26 cellular contexts compared by ENCODE assay signal in genomic region chr5:142896325-142897007, GRCh38.
A peak's percentile ranks its signal among the peaks of the same experiment; 100 is the strongest.
DNase-seq lines count a peak whose midpoint lies in the region; ATAC-seq and TF ChIP-seq lines count a peak whose summit lies in the region.
"Had no signal": no experiment of that assay in that cellular context is flagged by ENCODE, and none has a peak within 500 bp of the region (broad histone marks: within the 10 kb centered on the region; RNA-seq: fewer than 3 reads in every experiment).

No MANE protein-coding gene starts in this region.

- H3K79me1 ChIP-seq in H9 (ENCODE audit: insufficient read depth, low read depth, low read length, poor library complexity, severe bottlenecking) (no peaks in the 10 kb centered on the region), trophoblast cell (ENCODE audit: low read length) (peaks cover 7% of the 10 kb centered on the region)

- no peak overlapping the region for H3T11ph ChIP-seq in H9 (ENCODE audit: low read length)

- in situ Hi-C loops in Panc1 (cut with HindIII; ENCODE audit: low pct_unique_long_range_greater_than_20kb, low sequenced_read_pairs), result no loop called here

- peaks cover 1 to 12% (median 8%) of the 10 kb centered on the region in 3 experiments; a peak in 5 of 7 replicates for H3K36me3 Mint-ChIP-seq in H9 (ENCODE audit: insufficient read depth in 1 of 3, low read depth in 3 of 3)

- H3K27me3 ChIP-seq in H9 (ENCODE audit: insufficient read depth, low read length) (no peaks in the 10 kb centered on the region), Panc1 (ENCODE audit: control insufficient read depth, insufficient read depth, low read length) (no peaks in the 10 kb centered on the region), trophoblast cell (ENCODE audit: insufficient read depth, low read length) (no peaks in the 10 kb centered on the region)
- H3K27me3 ChIP-seq: body of pancreas, heart left ventricle, left lung, MG63, neutrophil had no signal

- H3K79me2 ChIP-seq in H9 (ENCODE audit: insufficient read depth, low read length) (no peaks in the 10 kb centered on the region), trophoblast cell (ENCODE audit: control insufficient read depth, insufficient read depth, low read length, poor library complexity) (no peaks in the 10 kb centered on the region)

- H3K4me2 ChIP-seq in H9 (ENCODE audit: insufficient read depth, insufficient read length, low read length) (no peak overlapping the region), trophoblast cell (ENCODE audit: low read length) (no peak overlapping the region)

- H3K23ac ChIP-seq in H9 (ENCODE audit: insufficient read length, low read depth, low read length), result no peak overlapping the region
- H3K23ac ChIP-seq in trophoblast cell (ENCODE audit: low read length), result no peak overlapping the region

- intact Hi-C loops in Panc1 (cut with micrococcal nuclease; ENCODE audit: unreplicated experiment), result no loop called here

- no peak overlapping the region for H3K4me3 Mint-ChIP-seq in H9
- H3K4me3 Mint-ChIP-seq: activated CD4-positive, alpha-beta T cell treated with anti-CD3 and anti-CD28 coated beads, Interleukin-2, amount 10 ng/mL, durations not matched to agents 7 days and 5 days; activated T-cell treated with anti-CD3 and anti-CD28 coated beads, Interleukin-2, amount 50 U/mL, for 72 hours had no signal

- no peak overlapping the region for H4K8ac ChIP-seq in H9 (replicated peaks; ENCODE audit: insufficient read length, low read depth, low read length)
- H4K8ac ChIP-seq in trophoblast cell (ENCODE audit: low read depth, low read length), result no peak overlapping the region

- H2BK20ac ChIP-seq in H9 (ENCODE audit: low read depth, low read length, poor library complexity, severe bottlenecking), result no peak overlapping the region

- ATAC-seq in Panc1, result peak; percentile 64
- no peak for ATAC-seq in GM19324 (IDR thresholded peaks at IDR 0.05; ENCODE audit: low FRiP score, unreplicated experiment)
- ATAC-seq: activated T-cell treated with anti-CD3 and anti-CD28 coated beads, Interleukin-2, amount 50 U/mL, for 72 hours; body of pancreas; heart left ventricle; left lung had no signal

- peak overlapping the region; percentile 92 to 95 (median 93) for H3K27ac Mint-ChIP-seq in H9
- H3K27ac Mint-ChIP-seq: activated CD4-positive, alpha-beta T cell treated with anti-CD3 and anti-CD28 coated beads, Interleukin-2, amount 10 ng/mL, durations not matched to agents 7 days and 5 days; activated T-cell treated with anti-CD3 and anti-CD28 coated beads, Interleukin-2, amount 50 U/mL, for 72 hours had no signal

- H3K9ac ChIP-seq in H9 (ENCODE audit: extremely low read depth, insufficient read length, low read length) (no peak overlapping the region), trophoblast cell (ENCODE audit: low read length) (no peak overlapping the region)

- H2AFZ ChIP-seq in H9 (ENCODE audit: low read length), result no peak overlapping the region
- no peak overlapping the region for H2AFZ ChIP-seq in trophoblast cell (ENCODE audit: insufficient read depth, low read length, poor library complexity)

- peaks cover 2% of the 10 kb centered on the region; the same call in 1 of the 2 replicates for H3K36me3 ChIP-seq in Panc1 (ENCODE audit: control insufficient read depth, insufficient read depth, low read length)
- no peaks in the 10 kb centered on the region for H3K36me3 ChIP-seq in trophoblast cell (ENCODE audit: control insufficient read depth in 1 of 2, insufficient read depth in 2 of 2, low read length in 2 of 2)
- H3K36me3 ChIP-seq: MG63, WERI-Rb-1 had no signal

- no peak overlapping the region for H3K56ac ChIP-seq in H9 (ENCODE audit: insufficient read length, low read depth, low read length)

- no peak overlapping the region for H2AK5ac ChIP-seq in H9 (ENCODE audit: insufficient read length, low read length)
- H2AK5ac ChIP-seq in trophoblast cell (ENCODE audit: low read length), result no peak overlapping the region

- no peak overlapping the region for H3K18ac ChIP-seq in H9 (ENCODE audit: insufficient read length, low read depth, low read length)
- no peak overlapping the region for H3K18ac ChIP-seq in trophoblast cell (ENCODE audit: low read length)

- H3K4me3 ChIP-seq in Panc1 (ENCODE audit: low read depth in 2 of 2, low read length in 2 of 2), result no peak overlapping the region
- no peak overlapping the region for H3K4me3 ChIP-seq in trophoblast cell (ENCODE audit: low read depth, low read length)
- H3K4me3 ChIP-seq: body of pancreas, heart left ventricle, left lung, MG63, SK-N-MC had no signal

- H3K27ac ChIP-seq in H9 (ENCODE audit: insufficient read length, low read depth, low read length) (peak overlapping the region; percentile 91), Panc1 (ENCODE audit: low read length) (no peak overlapping the region), epithelial cell of prostate (peak overlapping the region; percentile 22), trophoblast cell (ENCODE audit: low read depth, low read length) (peak overlapping the region; percentile 49)
- H3K27ac ChIP-seq: body of pancreas, heart left ventricle, left lung, neutrophil, RWPE1, SK-N-MC, WERI-Rb-1 had no signal

- H2BK12ac ChIP-seq in H9 (ENCODE audit: insufficient read length, low read depth, low read length) (no peak overlapping the region), trophoblast cell (ENCODE audit: low read length) (no peak overlapping the region)

- no peak overlapping the region for H2BK5ac ChIP-seq in H9 (ENCODE audit: insufficient read length, low read length)
- H2BK5ac ChIP-seq in trophoblast cell (ENCODE audit: low read depth, low read length, poor library complexity), result no peak overlapping the region

- H2BK120ac ChIP-seq in H9 (ENCODE audit: low read depth, low read length, poor library complexity, severe bottlenecking), result no peak overlapping the region
- no peak overlapping the region for H2BK120ac ChIP-seq in trophoblast cell (ENCODE audit: insufficient read depth, low read length, poor library complexity)

- no peak overlapping the region for H3K14ac ChIP-seq in H9 (ENCODE audit: insufficient read depth, low read length)
- no peak overlapping the region for H3K14ac ChIP-seq in trophoblast cell (ENCODE audit: low read length)

- H3K4ac ChIP-seq in H9 (ENCODE audit: low read depth, low read length), result no peak overlapping the region
- H3K4ac ChIP-seq in trophoblast cell (ENCODE audit: low read depth, low read length), result no peak overlapping the region

- no peak for DNase-seq in H9
- no peak for DNase-seq in Panc1 (ENCODE audit: low read depth, low spot score)
- DNase-seq in epithelial cell of prostate (ENCODE audit: low read depth, low spot score), result peak; percentile 49
- peak in 1 of 2 donors; percentile 28 for DNase-seq in trophoblast cell
- no peak for DNase-seq in MV-4-11 (lab: John Stamatoyannopoulos, UW)
- no peak for DNase-seq in cerebellar cortex (ENCODE audit: low spot score)
- DNase-seq: activated CD4-positive, alpha-beta T cell treated with anti-CD3 and anti-CD28 coated beads, Interleukin-2, amount 10 ng/mL, durations not matched to agents 7 days and 5 days; activated naive CD4-positive, alpha-beta T cell; activated T-cell treated with anti-CD3 and anti-CD28 coated beads, Interleukin-2, amount 50 U/mL, for 72 hours; body of pancreas; C1 segment of cervical spinal cord; Caco-2; erythroblast; heart left ventricle; KBM-7; left lung; MG63; NCI-H2029; NCI-H774; stimulated activated naive CD4-positive, alpha-beta T cell; T-helper 2 cell; WERI-Rb-1 had no signal

- no peak overlapping the region for H4K12ac ChIP-seq in trophoblast cell (ENCODE audit: low read depth, low read length)

- peaks cover 63% of the 10 kb centered on the region in 2 experiments for H3K4me1 Mint-ChIP-seq in H9

- POLR2A ChIA-PET in Panc1 (lab: Charles Lee), result no interaction called here

- H4K91ac ChIP-seq in H9 (ENCODE audit: insufficient read length, low read depth, low read length) (no peak overlapping the region), trophoblast cell (ENCODE audit: low read depth, low read length) (no peak overlapping the region)

- H3K23me2 ChIP-seq in H9 (ENCODE audit: insufficient read length, low read depth, low read length, poor library complexity, severe bottlenecking), result no peaks in the 10 kb centered on the region

- H3K9me3 Mint-ChIP-seq in H9, result no peaks in the 10 kb centered on the region; a peak in 1 of 5 replicates
- H3K9me3 Mint-ChIP-seq: activated CD4-positive, alpha-beta T cell treated with anti-CD3 and anti-CD28 coated beads, Interleukin-2, amount 10 ng/mL, durations not matched to agents 7 days and 5 days; activated T-cell treated with anti-CD3 and anti-CD28 coated beads, Interleukin-2, amount 50 U/mL, for 72 hours had no signal

- BruUV-seq in Panc1 (replicated peaks; lab: Mats Ljungman, UMichigan), result no TSS peak

- H3K4me1 ChIP-seq in H9 (ENCODE audit: insufficient read depth, low read length), result peaks cover 13% of the 10 kb centered on the region
- H3K4me1 ChIP-seq in Panc1 (ENCODE audit: control insufficient read depth, insufficient read depth, low read length), result peaks cover 4% of the 10 kb centered on the region; the same call in 1 of the 2 replicates
- H3K4me1 ChIP-seq in trophoblast cell (ENCODE audit: control insufficient read depth in 1 of 2, insufficient read depth in 2 of 2, low read length in 2 of 2), result peaks cover 4 to 12% of the 10 kb centered on the region in 2 experiments
- H3K4me1 ChIP-seq: body of pancreas had no signal

- H2BK15ac ChIP-seq in H9 (ENCODE audit: low read depth, low read length), result no peak overlapping the region

- no CpG with 5 or more reads among the region's 2 CpGs for WGBS in H9 (ENCODE audit: extremely low coverage, insufficient read length, low lambda C conversion rate)
- WGBS in trophoblast cell (ENCODE audit: extremely low coverage, insufficient coverage, insufficient read length), result no CpG with 5 or more reads among the region's 2 CpGs

- no peaks in the 10 kb centered on the region for H4K20me1 ChIP-seq in H9 (ENCODE audit: control insufficient read depth, insufficient read depth, insufficient read length)

- no peak overlapping the region for H4K5ac ChIP-seq in H9 (ENCODE audit: insufficient read length, low read depth, low read length)

- H3K9me3 ChIP-seq in H9 (ENCODE audit: control insufficient read depth, low read depth, low read length) (no peaks in the 10 kb centered on the region), Panc1 (ENCODE audit: control insufficient read depth, insufficient read depth, low read depth, low read length) (no peaks in the 10 kb centered on the region), trophoblast cell (ENCODE audit: insufficient read depth, low read depth, low read length) (no peaks in the 10 kb centered on the region)
- H3K9me3 ChIP-seq: body of pancreas, Caco-2, heart left ventricle, left lung, MG63, neutrophil had no signal

- TF ChIP-seq CTCF in H9 (conservative IDR thresholded peaks at IDR 0.05) (no peak), Panc1 (IDR thresholded peaks at IDR 0.05) (no peak)

- CTCF ChIA-PET in Panc1 (lab: Charles Lee), result no interaction called here

- no peaks in the 10 kb centered on the region for H3K27me3 Mint-ChIP-seq in H9 (ENCODE audit: low read depth)
- H3K27me3 Mint-ChIP-seq: activated CD4-positive, alpha-beta T cell treated with anti-CD3 and anti-CD28 coated beads, Interleukin-2, amount 10 ng/mL, durations not matched to agents 7 days and 5 days had no signal
